In genomic region chr2:81872043-81872442, GRCh38 we compare ENCODE assay signal across 20 cellular contexts.
"Had no signal": no experiment of that assay in that cellular context is flagged by ENCODE, and none has a peak within 500 bp of the region (broad histone marks: within the 10 kb centered on the region; RNA-seq: fewer than 3 reads in every experiment).

No MANE protein-coding gene starts in this region.

- H3K4me1 ChIP-seq: SJSA1 had no signal

- ATAC-seq: activated CD8-positive, alpha-beta T cell treated with anti-CD3 and anti-CD28 coated beads, Interleukin-2, amount 10 ng/mL, durations not matched to agents 7 days and 5 days; SK-N-SH treated with all-trans-retinoic acid at 6 μM for 48 hours; WTC11 had no signal

- H3K4me3 ChIP-seq: SJSA1 had no signal

- H3K36me3 ChIP-seq: SJSA1 had no signal

- H3K27ac ChIP-seq: SJSA1 had no signal

- DNase-seq: activated CD4-positive, alpha-beta T cell treated with anti-CD3 and anti-CD28 coated beads for 48 hours; activated CD4-positive, alpha-beta T cell treated with anti-CD3 and anti-CD28 coated beads, Interleukin-2, amount 50 U/mL, for 4 hours; activated CD4-positive, CD25-positive, alpha-beta regulatory T cell treated with anti-CD3 and anti-CD28 coated beads, Interleukin-2, amount 50 U/mL, for 72 hours; activated CD8-positive, alpha-beta memory T cell treated with anti-CD3 and anti-CD28 coated beads, Interleukin-2, amount 50 U/mL, for 48 hours; activated CD8-positive, alpha-beta T cell treated with anti-CD3 and anti-CD28 coated beads, Interleukin-2, amount 10 ng/mL, durations not matched to agents 7 days and 5 days; activated naive CD4-positive, alpha-beta T cell; activated T-cell treated with anti-CD3 and anti-CD28 coated beads, Interleukin-2, amount 50 U/mL, for 1 hour; aorta; Kasumi-1; KBM-7; NCI-H1092; NCI-H1930; NCI-H2171 treated with DMSO at 0.1 percent for 48 hours; NCI-H226; NCI-H526; SHP77; SW 1271 had no signal

- H3K27me3 ChIP-seq: SJSA1 had no signal
